19 cellular contexts compared by ENCODE assay signal in genomic region chr11:46176421-46176820, GRCh38.
"Had no signal": no experiment of that assay in that cellular context is flagged by ENCODE, and none has a peak within 500 bp of the region (broad histone marks: within the 10 kb centered on the region; RNA-seq: fewer than 3 reads in every experiment).

No MANE protein-coding gene starts in this region.

- H3K36me3 Mint-ChIP-seq: activated naive CD8-positive, alpha-beta T cell treated with anti-CD3 and anti-CD28 coated beads, Interleukin-2, amount 10 ng/mL, durations not matched to agents 7 days and 5 days; mesothelial cell of epicardium had no signal

- H3K27ac ChIP-seq: psoas muscle, suprapubic skin, vagina had no signal

- H3K4me1 Mint-ChIP-seq: activated CD4-positive, alpha-beta T cell treated with anti-CD3 and anti-CD28 coated beads, Interleukin-2, amount 10 ng/mL, durations not matched to agents 24 days and 14 days; nephron progenitor cell; stimulated activated naive CD8-positive, alpha-beta T cell treated with anti-CD3 and anti-CD28 coated beads, Interleukin-15, amount 100 ng/mL, for 72 hours had no signal

- H3K9me3 Mint-ChIP-seq: activated CD4-positive, alpha-beta T cell treated with anti-CD3 and anti-CD28 coated beads, Interleukin-2, amount 10 ng/mL, durations not matched to agents 24 days and 14 days; activated naive CD8-positive, alpha-beta T cell treated with anti-CD3 and anti-CD28 coated beads, Interleukin-2, amount 10 ng/mL, durations not matched to agents 7 days and 5 days; activated T-cell treated with anti-CD3 and anti-CD28 coated beads, Interleukin-2, amount 50 U/mL, for 24 hours; activated T-helper 2 cell treated with anti-CD3 and anti-CD28 coated beads, Interferon-gamma antibody, Interleukin-2, Interleukin-4, amounts not matched to agents 10 μg/mL and 5 μg/mL and 100 μg/mL, durations not matched to agents 14 hours and 24 hours and 36 hours had no signal

- H3K36me3 ChIP-seq: suprapubic skin, vagina had no signal

- H3K4me3 Mint-ChIP-seq: activated CD4-positive, alpha-beta T cell treated with anti-CD3 and anti-CD28 coated beads, Interleukin-2, amount 10 ng/mL, durations not matched to agents 24 days and 14 days; activated CD8-positive, alpha-beta T cell treated with anti-CD3 and anti-CD28 coated beads, Interleukin-2, amount 10 ng/mL, durations not matched to agents 7 days and 5 days; activated naive CD8-positive, alpha-beta T cell treated with anti-CD3 and anti-CD28 coated beads, Interleukin-2, amount 10 ng/mL, durations not matched to agents 7 days and 5 days; activated T-cell treated with anti-CD3 and anti-CD28 coated beads, Interleukin-2, amount 50 U/mL, for 24 hours; mesothelial cell of epicardium; nephron progenitor cell; stimulated activated naive CD8-positive, alpha-beta T cell treated with anti-CD3 and anti-CD28 coated beads, Interleukin-15, amount 100 ng/mL, for 72 hours had no signal

- ATAC-seq: activated CD8-positive, alpha-beta T cell treated with anti-CD3 and anti-CD28 coated beads, Interleukin-2, amount 10 ng/mL, durations not matched to agents 7 days and 5 days; left lobe of liver; psoas muscle; right cardiac atrium; stimulated activated naive CD8-positive, alpha-beta T cell treated with anti-CD3 and anti-CD28 coated beads, Interleukin-15, amount 100 ng/mL, for 72 hours had no signal

- H3K27ac Mint-ChIP-seq: activated CD4-positive, alpha-beta T cell treated with anti-CD3 and anti-CD28 coated beads, Interleukin-2, amount 10 ng/mL, durations not matched to agents 24 days and 14 days; activated CD8-positive, alpha-beta T cell treated with anti-CD3 and anti-CD28 coated beads, Interleukin-2, amount 10 ng/mL, durations not matched to agents 7 days and 5 days; activated naive CD8-positive, alpha-beta T cell treated with anti-CD3 and anti-CD28 coated beads, Interleukin-2, amount 10 ng/mL, durations not matched to agents 7 days and 5 days; activated T-cell treated with anti-CD3 and anti-CD28 coated beads, Interleukin-2, amount 50 U/mL, for 24 hours; activated T-helper 2 cell treated with anti-CD3 and anti-CD28 coated beads, Interferon-gamma antibody, Interleukin-2, Interleukin-4, amounts not matched to agents 10 μg/mL and 5 μg/mL and 100 μg/mL, durations not matched to agents 14 hours and 24 hours and 36 hours; mesothelial cell of epicardium; nephron progenitor cell; stimulated activated naive CD8-positive, alpha-beta T cell treated with anti-CD3 and anti-CD28 coated beads, Interleukin-15, amount 100 ng/mL, for 72 hours had no signal

- H3K4me3 ChIP-seq: lung, psoas muscle, suprapubic skin, vagina had no signal

- DNase-seq: activated CD4-positive, alpha-beta T cell treated with anti-CD3 and anti-CD28 coated beads, Interleukin-2, amount 10 ng/mL, durations not matched to agents 24 days and 14 days; activated CD8-positive, alpha-beta T cell treated with anti-CD3 and anti-CD28 coated beads, Interleukin-2, amount 10 ng/mL, durations not matched to agents 7 days and 5 days; activated naive CD4-positive, alpha-beta T cell treated with Interleukin-2 at 50 U/mL for 16 hours; activated naive CD8-positive, alpha-beta T cell treated with anti-CD3 and anti-CD28 coated beads, Interleukin-2, amount 10 ng/mL, durations not matched to agents 7 days and 5 days; activated T-cell treated with anti-CD3 and anti-CD28 coated beads, Interleukin-2, amount 50 U/mL, for 24 hours; amygdala; caudate nucleus; head of caudate nucleus; nephron progenitor cell; psoas muscle; right cardiac atrium; stimulated activated naive CD8-positive, alpha-beta T cell treated with anti-CD3 and anti-CD28 coated beads, Interleukin-15, amount 100 ng/mL, for 72 hours; trophoblast cell had no signal

- H3K27me3 ChIP-seq: suprapubic skin, vagina had no signal
